24 cellular contexts compared by ENCODE assay signal in the genomic region with DNA sequence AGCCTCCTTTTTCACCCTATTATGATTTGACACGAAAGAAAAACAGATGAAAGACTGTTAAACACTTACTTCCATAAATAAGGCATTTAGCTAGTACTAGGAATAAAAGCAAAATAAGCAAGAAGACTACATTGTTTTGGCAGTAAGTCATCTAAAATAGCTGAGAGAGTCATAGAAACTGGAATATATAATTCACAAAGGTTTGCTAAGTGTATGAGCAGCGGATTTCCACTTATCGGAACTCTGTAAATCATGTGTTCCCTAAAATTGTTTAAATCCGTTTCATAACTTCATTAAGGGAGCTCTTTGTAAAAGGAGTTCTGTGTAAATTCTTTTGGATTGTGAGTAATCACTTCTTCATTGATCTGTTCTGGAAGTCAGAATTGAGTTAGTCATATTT.
"Had no signal": no experiment of that assay in that cellular context is flagged by ENCODE, and none has a peak within 500 bp of the region (broad histone marks: within the 10 kb centered on the region; RNA-seq: fewer than 3 reads in every experiment).

No MANE protein-coding gene starts in this region.

- H3K36me3 Mint-ChIP-seq: stimulated activated effector memory CD8-positive, alpha-beta T cell treated with anti-CD3 and anti-CD28 coated beads, Interleukin-12 subunit alpha, Interleukin-12 subunit beta, amount 100 ng/mL, for 72 hours had no signal

- ATAC-seq: gastroesophageal sphincter; heart left ventricle; left lobe of liver; naive thymus-derived CD4-positive, alpha-beta T cell; pancreas; stimulated activated effector memory CD8-positive, alpha-beta T cell treated with anti-CD3 and anti-CD28 coated beads, Interleukin-12 subunit alpha, Interleukin-12 subunit beta, amount 100 ng/mL, for 72 hours had no signal

- H3K4me3 Mint-ChIP-seq: naive thymus-derived CD4-positive, alpha-beta T cell; nephron progenitor cell; stimulated activated effector memory CD8-positive, alpha-beta T cell treated with anti-CD3 and anti-CD28 coated beads, Interleukin-12 subunit alpha, Interleukin-12 subunit beta, amount 100 ng/mL, for 72 hours had no signal

- H3K27me3 Mint-ChIP-seq: naive thymus-derived CD4-positive, alpha-beta T cell had no signal

- DNase-seq: cortex of kidney; foreskin fibroblast; heart left ventricle; kidney; mesenchymal stem cell; midbrain; naive thymus-derived CD4-positive, alpha-beta T cell; nephron progenitor cell; occipital lobe; pancreas; stimulated activated CD4-positive, alpha-beta T cell treated with anti-CD3 and anti-CD28 coated beads, Interleukin-12 subunit alpha, Interleukin-12 subunit beta, amount 100 ng/mL, for 4 hours; stimulated activated CD4-positive, alpha-beta T cell treated with anti-CD3 and anti-CD28 coated beads, Interleukin-2, amount 100 ng/mL, for 24 hours; stimulated activated CD4-positive, alpha-beta T cell treated with anti-CD3 and anti-CD28 coated beads, Interleukin-4, amount 100 ng/mL, for 24 hours; stimulated activated naive CD4-positive, alpha-beta T cell treated with Interleukin-2 at 50 U/mL for 16 hours had no signal

- H3K4me1 ChIP-seq: pancreas, upper lobe of left lung had no signal

- H3K4me3 ChIP-seq: gastroesophageal sphincter, heart left ventricle, hepatocyte, pancreas, right atrium auricular region, smooth muscle cell, thoracic aorta, tibial nerve, upper lobe of left lung had no signal

- FAIRE-seq: kidney, pancreas, urothelium cell line had no signal

- H3K27me3 ChIP-seq: gastroesophageal sphincter, heart left ventricle, hepatocyte, pancreas, right atrium auricular region, tibial nerve, upper lobe of left lung had no signal

- H3K9me3 ChIP-seq: gastroesophageal sphincter, heart left ventricle, pancreas, right atrium auricular region, thoracic aorta, tibial nerve, upper lobe of left lung had no signal

- H3K27ac Mint-ChIP-seq: nephron progenitor cell; stimulated activated effector memory CD8-positive, alpha-beta T cell treated with anti-CD3 and anti-CD28 coated beads, Interleukin-12 subunit alpha, Interleukin-12 subunit beta, amount 100 ng/mL, for 72 hours had no signal

- H3K4me1 Mint-ChIP-seq: nephron progenitor cell had no signal

- H3K36me3 ChIP-seq: gastroesophageal sphincter, heart left ventricle, pancreas, right atrium auricular region, thoracic aorta, tibial nerve, upper lobe of left lung had no signal
